ENCODE assay signal across 8 cellular contexts in genomic region chr1:35505911-35506798, GRCh38. TPM values are rescaled to one million over a fixed set of nuclear protein-coding genes. Genes with fewer than 3 reads are reported as not detected.
DNase-seq lines count a peak whose midpoint lies in the region; ATAC-seq and TF ChIP-seq lines count a peak whose summit lies in the region.

No MANE protein-coding gene starts in this region.

- no peaks in the 10 kb centered on the region for H3K9me3 Mint-ChIP-seq in activated naive CD8-positive, alpha-beta T cell treated with anti-CD3 and anti-CD28 coated beads, Interleukin-2, amount 50 U/mL, for 24 hours
- no peaks in the 10 kb centered on the region for H3K9me3 Mint-ChIP-seq in nephron progenitor cell

- peak; percentile 79 for ATAC-seq in activated naive CD8-positive, alpha-beta T cell treated with anti-CD3 and anti-CD28 coated beads, Interleukin-2, amount 50 U/mL, for 24 hours
- ATAC-seq in left lobe of liver (peak; percentile 43), HG02970 (IDR thresholded peaks at IDR 0.05; ENCODE audit: low FRiP score, unreplicated experiment) (no peak), GM19452 (IDR thresholded peaks at IDR 0.05; ENCODE audit: unreplicated experiment) (no peak)

- peak overlapping the region; percentile 45 for H3K4me2 ChIP-seq in PC-9

- DNase-seq in EL (peak; percentile 87), GOT3 (lab: John Stamatoyannopoulos, UW) (peak; percentile 27), PC-9 (peak; percentile 77 to 98), left lobe of liver (ENCODE audit: low spot score) (no peak), nephron progenitor cell (no peak)
- DNase-seq in activated naive CD8-positive, alpha-beta T cell treated with anti-CD3 and anti-CD28 coated beads, Interleukin-2, amount 50 U/mL, for 24 hours: peak; percentile 13

- H3K9me3 ChIP-seq in PC-9 (ENCODE audit: insufficient read depth, low read depth): no peaks in the 10 kb centered on the region

- H3K27ac Mint-ChIP-seq in activated naive CD8-positive, alpha-beta T cell treated with anti-CD3 and anti-CD28 coated beads, Interleukin-2, amount 50 U/mL, for 24 hours: peak overlapping the region; percentile 72
- H3K27ac Mint-ChIP-seq in nephron progenitor cell: no peak overlapping the region

- H3K36me3 ChIP-seq in PC-9 (ENCODE audit: low read depth): peaks cover 5% of the 10 kb centered on the region; the same call in 1 of the 2 replicates

- CTCF ChIA-PET in PC-9 (lab: Charles Lee): interaction anchor here (1.1 kb wide), 1 partner anchor 55 kb away, joined by 3 read pairs; no protein-coding TSS in a partner anchor

- peaks cover 26% of the 10 kb centered on the region for H3F3A ChIP-seq in PC-9 (ENCODE audit: insufficient read depth, low read depth)

- peaks cover 8% of the 10 kb centered on the region; the same call in 1 of the 2 replicates for H4K20me1 ChIP-seq in PC-9 (ENCODE audit: insufficient read depth)

- H3K27me3 Mint-ChIP-seq in activated naive CD8-positive, alpha-beta T cell treated with anti-CD3 and anti-CD28 coated beads, Interleukin-2, amount 50 U/mL, for 24 hours: no peaks in the 10 kb centered on the region
- H3K27me3 Mint-ChIP-seq in nephron progenitor cell (ENCODE audit: low read depth, poor library complexity): no peaks in the 10 kb centered on the region

- peaks cover 47% of the 10 kb centered on the region for H3K4me1 Mint-ChIP-seq in activated naive CD8-positive, alpha-beta T cell treated with anti-CD3 and anti-CD28 coated beads, Interleukin-2, amount 50 U/mL, for 24 hours
- H3K4me1 Mint-ChIP-seq in nephron progenitor cell: no peaks in the 10 kb centered on the region

- no peak overlapping the region for H2AFZ ChIP-seq in PC-9

- no peak overlapping the region for H3K4me3 ChIP-seq in PC-9

- H3K4me1 ChIP-seq in PC-9 (replicated peaks; ENCODE audit: insufficient read depth): peaks cover 51% of the 10 kb centered on the region

- H3K27me3 ChIP-seq in PC-9 (ENCODE audit: insufficient read depth, low read depth): no peaks in the 10 kb centered on the region

- no peaks in the 10 kb centered on the region for H3K9me2 ChIP-seq in PC-9 (ENCODE audit: insufficient read depth)

- H3K27ac ChIP-seq in PC-9: peak overlapping the region; percentile 71

- H3K4me3 Mint-ChIP-seq in activated naive CD8-positive, alpha-beta T cell treated with anti-CD3 and anti-CD28 coated beads, Interleukin-2, amount 50 U/mL, for 24 hours: no peak overlapping the region
- no peak overlapping the region for H3K4me3 Mint-ChIP-seq in nephron progenitor cell

- intact Hi-C loops in PC-9 (cut with micrococcal nuclease; ENCODE audit: unreplicated experiment): loop anchor here (1.0 kb wide), 1 partner anchor 18 kb away; no protein-coding TSS in a partner anchor

- TF ChIP-seq CTCF in PC-9 (conservative IDR thresholded peaks at IDR 0.05) (no peak), nephron progenitor cell (IDR thresholded peaks at IDR 0.05) (no peak)

- POLR2A ChIA-PET in PC-9 (lab: Charles Lee; ENCODE audit: unreplicated experiment): interaction anchor here (0.5 to 0.7 kb wide), 7 partner anchors 27 to 521 kb away, joined by 3 to 10 read pairs (median 4); partner anchors contain the start of genes SFPQ and TMEM35B

- peaks cover 27% of the 10 kb centered on the region; the same call in 1 of the 2 replicates for H3K79me2 ChIP-seq in PC-9 (ENCODE audit: low read depth)

- no TSS peak for BruUV-seq in PC-9 (replicated peaks; lab: Mats Ljungman, UMichigan)

- H3K36me3 Mint-ChIP-seq in activated naive CD8-positive, alpha-beta T cell treated with anti-CD3 and anti-CD28 coated beads, Interleukin-2, amount 50 U/mL, for 24 hours (ENCODE audit: low read depth): peaks cover 6% of the 10 kb centered on the region
- H3K36me3 Mint-ChIP-seq in nephron progenitor cell (ENCODE audit: low read depth): peaks cover 31% of the 10 kb centered on the region

RNA-seq across cellular contexts. Expression of gene KIAA0319L, which starts 51.0 kb away (rescaled TPM):
- total RNA-seq in PC-9 (2021) (69.1 and 72.0 TPM in 2 replicates), left lobe of liver (49.2 TPM)

RNA-seq across cellular contexts. Expression of gene NCDN, which starts 51.4 kb away (rescaled TPM):
- total RNA-seq in PC-9 (2021): 26.6 and 28.0 TPM in 2 replicates
- 7.0 TPM for total RNA-seq in left lobe of liver

Comparison
In these comparisons a context has a peak if more than half of its experiments do, and no peak if none do; other contexts are left out.
1. DNase-seq: peak in EL (single experiment), GOT3 (single experiment), PC-9 (2 of 2) and activated naive CD8-positive, alpha-beta T cell treated with anti-CD3 and anti-CD28 coated beads, Interleukin-2, amount 50 U/mL, for 24 hours (single experiment); none in left lobe of liver (single experiment) and nephron progenitor cell (single experiment).
2. ATAC-seq: peak in activated naive CD8-positive, alpha-beta T cell treated with anti-CD3 and anti-CD28 coated beads, Interleukin-2, amount 50 U/mL, for 24 hours (single experiment) and left lobe of liver (single experiment); none in HG02970 (single experiment) and GM19452 (single experiment).